9 cellular contexts compared by ENCODE assay signal in genomic region chr16:85086347-85087291, GRCh38. TPM values are rescaled to one million over a fixed set of nuclear protein-coding genes. Genes with fewer than 3 reads are reported as not detected.
DNase-seq lines count a peak whose midpoint lies in the region; ATAC-seq lines count a peak whose summit lies in the region.
"Had no signal": no experiment of that assay in that cellular context is flagged by ENCODE, and none has a peak within 500 bp of the region (broad histone marks: within the 10 kb centered on the region; RNA-seq: fewer than 3 reads in every experiment).

No MANE protein-coding gene starts in this region.

- no peaks in the 10 kb centered on the region for H3K36me3 ChIP-seq in H7 (replicated peaks; ENCODE audit: control insufficient read depth, insufficient read depth, low read length)

- peaks cover 23% of the 10 kb centered on the region for H3K27me3 ChIP-seq in H7 (ENCODE audit: control insufficient read depth, insufficient read depth, low read length)

- no peaks in the 10 kb centered on the region for H3K36me3 Mint-ChIP-seq in activated CD4-positive, alpha-beta memory T cell treated with anti-CD3 and anti-CD28 coated beads, Interleukin-2, amount 10 ng/mL, durations not matched to agents 7 days and 5 days (ENCODE audit: low read depth)
- peaks cover 7% of the 10 kb centered on the region for H3K36me3 Mint-ChIP-seq in effector memory CD8-positive, alpha-beta T cell (ENCODE audit: insufficient read depth)

- POLR2A ChIA-PET in activated CD4-positive, alpha-beta memory T cell treated with anti-CD3 and anti-CD28 coated beads, Interleukin-2, amount 10 ng/mL, durations not matched to agents 7 days and 5 days (lab: Charles Lee) = interaction anchor here (0.7 to 2.2 kb wide), 5 partner anchors 18 to 75 kb away, joined by 3 to 6 read pairs (median 4); partner anchors contain the start of genes KIAA0513 and ZDHHC7

- H3K27ac Mint-ChIP-seq in activated CD4-positive, alpha-beta memory T cell treated with anti-CD3 and anti-CD28 coated beads, Interleukin-2, amount 10 ng/mL, durations not matched to agents 7 days and 5 days = no peak overlapping the region
- peak overlapping the region in 1 of 2 donors; percentile 26 for H3K27ac Mint-ChIP-seq in effector memory CD8-positive, alpha-beta T cell

- no peak overlapping the region for H3K4me3 Mint-ChIP-seq in activated CD4-positive, alpha-beta memory T cell treated with anti-CD3 and anti-CD28 coated beads, Interleukin-2, amount 10 ng/mL, durations not matched to agents 7 days and 5 days
- no peak overlapping the region for H3K4me3 Mint-ChIP-seq in effector memory CD8-positive, alpha-beta T cell

- ATAC-seq in effector memory CD8-positive, alpha-beta T cell (replicated peaks) = peak; percentile 96

- no peaks in the 10 kb centered on the region for H3K27me3 Mint-ChIP-seq in activated CD4-positive, alpha-beta memory T cell treated with anti-CD3 and anti-CD28 coated beads, Interleukin-2, amount 10 ng/mL, durations not matched to agents 7 days and 5 days
- H3K27me3 Mint-ChIP-seq in effector memory CD8-positive, alpha-beta T cell = no peaks in the 10 kb centered on the region

- no peak overlapping the region for H3K4me3 ChIP-seq in H7 (ENCODE audit: insufficient read depth, low read depth, low read length)

- DNase-seq in COLO668 (lab: John Stamatoyannopoulos, UW; ENCODE audit: unreplicated experiment) = peak; percentile 71
- peak; percentile 95 for DNase-seq in H7
- peak; percentile 61 for DNase-seq in NCI-H69 (lab: John Stamatoyannopoulos, UW)
- peak; percentile 78 for DNase-seq in activated CD4-positive, alpha-beta memory T cell treated with anti-CD3 and anti-CD28 coated beads, Interleukin-2, amount 10 ng/mL, durations not matched to agents 7 days and 5 days
- peak; percentile 70 to 78 (median 73) for DNase-seq in effector memory CD8-positive, alpha-beta T cell
- peak; percentile 71 for DNase-seq in mucosa of gallbladder (ENCODE audit: low spot score)
- DNase-seq in stimulated activated CD8-positive, alpha-beta memory T cell treated with anti-CD3 and anti-CD28 coated beads, Interleukin-7, amount 100 ng/mL, for 1 hour (ENCODE audit: low read depth in 2 of 2) = peak; percentile 42 to 50
- DNase-seq in NCI-H187 treated with DMSO at 0.1 percent for 48 hours (lab: John Stamatoyannopoulos, UW) = no peak

- no peaks in the 10 kb centered on the region for H3K9me3 Mint-ChIP-seq in activated CD4-positive, alpha-beta memory T cell treated with anti-CD3 and anti-CD28 coated beads, Interleukin-2, amount 10 ng/mL, durations not matched to agents 7 days and 5 days
- H3K9me3 Mint-ChIP-seq in effector memory CD8-positive, alpha-beta T cell = no peaks in the 10 kb centered on the region

- no peaks in the 10 kb centered on the region for H3K4me1 Mint-ChIP-seq in activated CD4-positive, alpha-beta memory T cell treated with anti-CD3 and anti-CD28 coated beads, Interleukin-2, amount 10 ng/mL, durations not matched to agents 7 days and 5 days
- H3K4me1 Mint-ChIP-seq in effector memory CD8-positive, alpha-beta T cell (ENCODE audit: low read depth in 2 of 2) = peaks cover 12% of the 10 kb centered on the region in 2 donors

- CTCF ChIA-PET in activated CD4-positive, alpha-beta memory T cell treated with anti-CD3 and anti-CD28 coated beads, Interleukin-2, amount 10 ng/mL, durations not matched to agents 7 days and 5 days (lab: Charles Lee) = interaction anchor here (0.6 to 2.0 kb wide), 24 partner anchors 9 to 167 kb away, joined by 3 to 22 read pairs (median 4); partner anchors contain the start of genes KIAA0513 and ZDHHC7

RNA-seq across cellular contexts. Expression of gene CIBAR2, which starts 25.7 kb away (rescaled TPM):
- not detected in 2 replicates for total RNA-seq in H7 (2014; rRNA removed; shearing (Covaris generic))
- total RNA-seq in activated CD4-positive, alpha-beta memory T cell treated with anti-CD3 and anti-CD28 coated beads, Interleukin-2, amount 10 ng/mL, durations not matched to agents 7 days and 5 days = not detected
- total RNA-seq in mucosa of gallbladder = not detected
- total RNA-seq: T-helper 1 cell treated with Interleukin-12 subunit alpha and Interleukin-12 subunit beta and Interleukin-4 antibody, amounts not matched to agents 30 ng/mL and 1 ng/mL, for 36 hours had no signal

RNA-seq across cellular contexts. Expression of gene KIAA0513, which starts 59.0 kb away (rescaled TPM):
- total RNA-seq in H7 (2014; rRNA removed; shearing (Covaris generic)) = 5.1 and 11.7 TPM in 2 replicates
- total RNA-seq in activated CD4-positive, alpha-beta memory T cell treated with anti-CD3 and anti-CD28 coated beads, Interleukin-2, amount 10 ng/mL, durations not matched to agents 7 days and 5 days = 1 to 10 TPM; 7.4 to 7.9 TPM
- total RNA-seq in mucosa of gallbladder = 15.5 TPM
